In genomic region chr15:82952156-82953081, GRCh38 we compare ENCODE assay signal across 8 cellular contexts. TPM values are rescaled to one million over a fixed set of nuclear protein-coding genes. Genes with fewer than 3 reads are reported as not detected.
DNase-seq lines count a peak whose midpoint lies in the region; ATAC-seq, FAIRE-seq and TF ChIP-seq lines count a peak whose summit lies in the region.

Gene HOMER2 (minus strand): TSS chr15:82952720. CDS start chr15:82952535, 185 bp downstream.

- TF ChIP-seq CTCF in esophagus squamous epithelium (IDR thresholded peaks at IDR 0.05) = peak in 2 of 6 experiments; percentile 5 to 20

- TF ChIP-seq POLR2A in esophagus squamous epithelium (IDR thresholded peaks at IDR 0.05) = no peak

- peaks cover 0 to 1% (median 0%) of the 10 kb centered on the region in 7 donors for H3K9me3 Mint-ChIP-seq in naive B cell

- peak within 1 kb of the TSS; percentile 65 to 91 (median 80) for H3K4me3 Mint-ChIP-seq in naive B cell

- WGBS in esophagus squamous epithelium, 2 donors = 0 to 1% methylated on average over 15 to 54 of the region's 119 CpGs

- H3K4me1 ChIP-seq in esophagus squamous epithelium = peaks cover 4 to 21% (median 11%) of the 10 kb centered on the region in 3 donors

- intact Hi-C loops in esophagus squamous epithelium (cut with DNase I) = no loop called here

- H3K36me3 Mint-ChIP-seq in naive B cell = no peaks in the 10 kb centered on the region

- H3K4me3 ChIP-seq in esophagus squamous epithelium = peak within 1 kb of the TSS; percentile 50 to 86 (median 66)

- DNase-seq in D341Med (ENCODE audit: low spot score) (peak; percentile 94), HTR-8/SVneo (ENCODE audit: insufficient read length, low spot score) (peak; percentile 39), esophagus squamous epithelium (lab: John Stamatoyannopoulos, UW) (no peak), naive B cell (peak; percentile 12), NCI-H2029 (lab: John Stamatoyannopoulos, UW) (no peak)
- DNase-seq in activated CD4-positive, CD25-positive, alpha-beta regulatory T cell treated with anti-CD3 and anti-CD28 coated beads, Interleukin-2, amount 50 U/mL, for 72 hours = peak; percentile 29

- no peaks in the 10 kb centered on the region for H3K9me3 ChIP-seq in esophagus squamous epithelium

- FAIRE-seq in HTR-8/SVneo (lab: Jason Lieb, UNC) = no peak

- peak; percentile 70 to 74 for ATAC-seq in naive B cell (ENCODE audit: low read depth in 2 of 2)
- no peak for ATAC-seq in HG02981 (IDR thresholded peaks at IDR 0.05; ENCODE audit: unreplicated experiment)
- ATAC-seq in HG03571 (IDR thresholded peaks at IDR 0.05; ENCODE audit: unreplicated experiment) = no peak

- peak within 1 kb of the TSS; percentile 51 to 77 (median 70) for H3K27ac ChIP-seq in esophagus squamous epithelium

- peak within 1 kb of the TSS in 2 of 6 donors; percentile 27 to 49 for H3K27ac Mint-ChIP-seq in naive B cell

- H3K27me3 Mint-ChIP-seq in naive B cell = peaks cover 3 to 8% (median 4%) of the 10 kb centered on the region in 3 donors

- no peaks in the 10 kb centered on the region for H3K36me3 ChIP-seq in esophagus squamous epithelium

- H3K27me3 ChIP-seq in esophagus squamous epithelium = peaks cover 0 to 30% (median 0%) of the 10 kb centered on the region in 4 donors

- H3K4me1 Mint-ChIP-seq in naive B cell = peaks cover 0 to 9% (median 0%) of the 10 kb centered on the region in 3 donors

RNA-seq across cellular contexts. Expression of gene HOMER2, which starts in this region (rescaled TPM):
- total RNA-seq in esophagus squamous epithelium = 10 to 100 TPM; 30.9 to 59.0 (median 39.4) TPM
- polyA plus RNA-seq in naive B cell (ENCODE audit: low read depth in 6 of 6) = 10 to 100 TPM in 1 of 6 donors, 1 to 10 TPM in 5; 3.0 to 11.6 (median 6.2) TPM

Comparison
In these comparisons a context has a peak if more than half of its experiments do, and no peak if none do; other contexts are left out.
1. DNase-seq: peak in D341Med (single experiment), HTR-8/SVneo (single experiment), activated CD4-positive, CD25-positive, alpha-beta regulatory T cell treated with anti-CD3 and anti-CD28 coated beads, Interleukin-2, amount 50 U/mL, for 72 hours (single experiment) and naive B cell (single experiment); none in esophagus squamous epithelium (single experiment) and NCI-H2029 (single experiment).
2. ATAC-seq: peak in naive B cell (2 of 2); none in HG02981 (single experiment) and HG03571 (single experiment).